In the genomic region with DNA sequence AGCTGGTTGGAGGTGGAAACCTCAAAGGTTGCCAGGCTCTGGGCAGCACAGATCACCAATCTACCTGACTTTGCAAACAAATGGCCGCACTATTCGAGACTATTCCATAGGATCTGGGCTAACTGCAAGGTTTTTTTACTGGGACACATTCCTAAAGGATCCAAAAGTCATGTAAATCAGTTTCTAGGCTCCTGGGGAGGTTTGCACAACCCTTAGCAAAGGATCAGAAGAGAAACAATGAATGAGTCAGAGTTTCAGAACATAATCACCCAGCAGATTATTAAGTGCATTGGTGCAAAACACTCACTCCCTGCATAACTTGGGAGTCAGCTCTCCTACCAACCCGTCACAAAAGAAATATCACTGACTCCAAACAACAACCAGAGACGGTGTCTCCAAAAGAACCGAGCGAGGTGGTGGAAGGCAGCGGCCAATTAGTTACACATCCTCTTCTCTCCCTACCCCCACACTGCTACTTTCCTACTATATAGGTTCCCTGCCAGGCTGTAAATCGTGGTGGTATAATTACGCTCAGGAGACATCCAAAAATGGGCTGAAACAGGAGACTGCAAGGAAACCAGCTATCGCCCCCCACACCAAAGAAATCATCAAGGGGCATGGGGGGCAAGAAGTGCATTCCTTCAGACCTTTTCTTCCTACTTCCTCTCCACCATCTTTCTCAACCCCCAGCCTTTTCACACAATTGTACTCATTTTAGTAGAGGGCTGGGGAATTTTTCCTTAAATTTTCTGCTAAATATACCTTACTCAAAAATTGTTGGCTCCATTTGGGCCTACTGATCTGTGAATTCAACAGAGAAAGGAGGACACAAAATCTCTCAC, we compare ENCODE assay signal across 8 cellular contexts.
DNase-seq lines count a peak whose midpoint lies in the region; ATAC-seq lines count a peak whose summit lies in the region.

No MANE protein-coding gene starts in this region.

- no peak overlapping the region for H3K27ac Mint-ChIP-seq in stimulated activated naive B cell treated with anti-CD40 and anti-IgM and Interleukin-4, amounts not matched to agents 10 μg/mL and 1 μg/mL and 100 μg/mL, for 72 hours

- no peak overlapping the region for H3K4me3 Mint-ChIP-seq in stimulated activated naive B cell treated with anti-CD40 and anti-IgM and Interleukin-4, amounts not matched to agents 10 μg/mL and 1 μg/mL and 100 μg/mL, for 72 hours

- ATAC-seq in HG02610 (IDR thresholded peaks at IDR 0.05; ENCODE audit: unreplicated experiment), result peak; percentile 25
- ATAC-seq in stimulated activated naive B cell treated with anti-CD40 and anti-IgM and Interleukin-4, amounts not matched to agents 10 μg/mL and 1 μg/mL and 100 μg/mL, for 72 hours (replicated peaks), result peak; percentile 41 to 50

- peaks cover 12 to 16% of the 10 kb centered on the region in 2 donors for H3K4me1 Mint-ChIP-seq in stimulated activated naive B cell treated with anti-CD40 and anti-IgM and Interleukin-4, amounts not matched to agents 10 μg/mL and 1 μg/mL and 100 μg/mL, for 72 hours

- peak; percentile 64 for DNase-seq in activated CD8-positive, alpha-beta memory T cell treated with anti-CD3 and anti-CD28 coated beads for 24 hours
- DNase-seq in activated CD8-positive, alpha-beta memory T cell treated with anti-CD3 and anti-CD28 coated beads, Interleukin-2, amount 50 U/mL, for 4 hours, result no peak
- DNase-seq in NCI-H748 (lab: John Stamatoyannopoulos, UW; ENCODE audit: unreplicated experiment) (peak; percentile 69), brain pericyte (ENCODE audit: low read depth, low spot score) (peak; percentile 45), iris pigment epithelial cell (ENCODE audit: low read depth) (peak; percentile 86), cerebellar nuclear complex (lab: John Stamatoyannopoulos, UW) (no peak)
- peak; percentile 8 for DNase-seq in stimulated activated naive B cell treated with anti-CD40 and anti-IgM and Interleukin-4, amounts not matched to agents 10 μg/mL and 1 μg/mL and 100 μg/mL, for 72 hours

- H3K9me3 Mint-ChIP-seq in stimulated activated naive B cell treated with anti-CD40 and anti-IgM and Interleukin-4, amounts not matched to agents 10 μg/mL and 1 μg/mL and 100 μg/mL, for 72 hours, result no peaks in the 10 kb centered on the region

- H3K27me3 Mint-ChIP-seq in stimulated activated naive B cell treated with anti-CD40 and anti-IgM and Interleukin-4, amounts not matched to agents 10 μg/mL and 1 μg/mL and 100 μg/mL, for 72 hours, result no peaks in the 10 kb centered on the region

- peaks cover 8 to 13% of the 10 kb centered on the region in 2 donors for H3K36me3 Mint-ChIP-seq in stimulated activated naive B cell treated with anti-CD40 and anti-IgM and Interleukin-4, amounts not matched to agents 10 μg/mL and 1 μg/mL and 100 μg/mL, for 72 hours

Comparison
In these comparisons a context has a peak if more than half of its experiments do, and no peak if none do; other contexts are left out.
1. DNase-seq: peak in activated CD8-positive, alpha-beta memory T cell treated with anti-CD3 and anti-CD28 coated beads for 24 hours (single experiment), NCI-H748 (single experiment), brain pericyte (single experiment), iris pigment epithelial cell (single experiment) and stimulated activated naive B cell treated with anti-CD40 and anti-IgM and Interleukin-4, amounts not matched to agents 10 μg/mL and 1 μg/mL and 100 μg/mL, for 72 hours (single experiment); none in activated CD8-positive, alpha-beta memory T cell treated with anti-CD3 and anti-CD28 coated beads, Interleukin-2, amount 50 U/mL, for 4 hours (single experiment) and cerebellar nuclear complex (0 of 2).